Comparison of ENCODE assay signal across 1 cellular context in genomic region chr20:45880988-45881788, GRCh38.
TF ChIP-seq lines count a peak whose summit lies in the region.

Gene ZSWIM1 (plus strand): TSS chr20:45881227. CDS start chr20:45882593, 1,366 bp downstream.

TF ChIP-seq in HepG2, 621 proteins besides CTCF, POLR2A, EP300 and RAD21 (continued from another document):
- TF ChIP-seq BORCS8-MEF2B (CRISPR knock-in tag; IDR thresholded peaks at IDR 0.05) (peak; percentile 88), EZH2 (conservative IDR thresholded peaks at IDR 0.05; ENCODE audit: low read depth, low read length) (no peak), EHMT2 (IDR thresholded peaks at IDR 0.05; ENCODE audit: borderline replicate concordance, low read depth, low read length) (no peak), KLF6 (CRISPR knock-in tag; IDR thresholded peaks at IDR 0.05) (peak; percentile 64; the same call in 1 of the 2 replicates), PITX1 (CRISPR knock-in tag; IDR thresholded peaks at IDR 0.05) (peak; percentile 77; the same call in 1 of the 2 replicates), SMYD3 (CRISPR knock-in tag; IDR thresholded peaks at IDR 0.05) (peak; percentile 85; the same call in 1 of the 2 replicates), ZGPAT (CRISPR knock-in tag; IDR thresholded peaks at IDR 0.05) (peak; percentile 85), SP1 (IDR thresholded peaks at IDR 0.05) (no peak), SP1 (CRISPR knock-in tag; IDR thresholded peaks at IDR 0.05) (peak; percentile 50; the same call in 1 of the 2 replicates), ZHX1 (CRISPR knock-in tag; IDR thresholded peaks at IDR 0.05; ENCODE audit: low read depth) (no peak), ZNF737 (CRISPR knock-in tag; IDR thresholded peaks at IDR 0.05; ENCODE audit: borderline replicate concordance) (0 out of 2 replicates have a peak, but pooled peaks have one; percentile 20), NCOR1 (IDR thresholded peaks at IDR 0.05; ENCODE audit: borderline replicate concordance, low read length) (peak; percentile 85), HES4 (CRISPR knock-in tag; IDR thresholded peaks at IDR 0.05; ENCODE audit: borderline replicate concordance) (peak; percentile 54; the same call in 1 of the 2 replicates), ZSCAN12 (CRISPR knock-in tag; IDR thresholded peaks at IDR 0.05) (no peak), ZNF17 (CRISPR knock-in tag; IDR thresholded peaks at IDR 0.05) (no peak), HOMEZ (CRISPR knock-in tag; IDR thresholded peaks at IDR 0.05; ENCODE audit: low read depth) (peak; percentile 21; the same call in 1 of the 2 replicates), KMT2A (CRISPR knock-in tag; IDR thresholded peaks at IDR 0.05) (peak; percentile 67; the same call in 1 of the 2 replicates), ZNF382 (CRISPR knock-in tag; IDR thresholded peaks at IDR 0.05; ENCODE audit: borderline replicate concordance) (no peak), FOSL2 (CRISPR knock-in tag; IDR thresholded peaks at IDR 0.05) (peak; percentile 52), ZNF687 (CRISPR knock-in tag; IDR thresholded peaks at IDR 0.05) (peak; percentile 85), ZNF557 (CRISPR knock-in tag; IDR thresholded peaks at IDR 0.05) (peak; percentile 39), NR2F6 (IDR thresholded peaks at IDR 0.05) (peak; percentile 97), NR2F6 (CRISPR knock-in tag; IDR thresholded peaks at IDR 0.05) (peak; percentile 92), ZNF543 (CRISPR knock-in tag; IDR thresholded peaks at IDR 0.05) (0 out of 2 replicates have a peak, but pooled peaks have one; percentile 40), NR1H2 (CRISPR knock-in tag; IDR thresholded peaks at IDR 0.05; ENCODE audit: borderline replicate concordance, low read depth) (no peak), ZFP62 (CRISPR knock-in tag; IDR thresholded peaks at IDR 0.05) (no peak), ZFP90 (CRISPR knock-in tag; IDR thresholded peaks at IDR 0.05; ENCODE audit: borderline replicate concordance) (peak; percentile 81)
